ENCODE assay signal across 12 cellular contexts in genomic region chr17:694239-694638, GRCh38. TPM values are rescaled to one million over a fixed set of nuclear protein-coding genes. Genes with fewer than 3 reads are reported as not detected.
DNase-seq lines count a peak whose midpoint lies in the region; ATAC-seq and TF ChIP-seq lines count a peak whose summit lies in the region.
"Had no signal": no experiment of that assay in that cellular context is flagged by ENCODE, and none has a peak within 500 bp of the region (broad histone marks: within the 10 kb centered on the region; RNA-seq: fewer than 3 reads in every experiment).

No MANE protein-coding gene starts in this region.

- H3K36me3 Mint-ChIP-seq in natural killer cell treated with Interleukin-12 subunit alpha and Interleukin-12 subunit beta and Interleukin-15 and Interleukin-18, amount 100 ng/mL, for 72 hours, result peaks cover 34% of the 10 kb centered on the region

- no peaks in the 10 kb centered on the region for H3K9me3 ChIP-seq in left lung

- no peak for TF ChIP-seq RAD21 in Ishikawa (IDR thresholded peaks at IDR 0.05; ENCODE audit: low read depth)

- no peak for TF ChIP-seq EP300 in Ishikawa (IDR thresholded peaks at IDR 0.05; ENCODE audit: borderline replicate concordance)

- no peaks in the 10 kb centered on the region for H3K4me1 Mint-ChIP-seq in natural killer cell treated with Interleukin-12 subunit alpha and Interleukin-12 subunit beta and Interleukin-15 and Interleukin-18, amount 100 ng/mL, for 72 hours (ENCODE audit: low read depth in 2 of 2)

- peak; percentile 99 for DNase-seq in ACHN
- DNase-seq in cardiac fibroblast (ENCODE audit: low read depth in 2 of 2), result peak; percentile 83 to 97
- no peak for DNase-seq in left lung
- no peak for DNase-seq in activated CD4-positive, CD25-positive, alpha-beta regulatory T cell (lab: John Stamatoyannopoulos, UW)
- no peak for DNase-seq in NCI-H69 (lab: John Stamatoyannopoulos, UW)
- DNase-seq in cerebellar cortex (ENCODE audit: low spot score), result no peak
- DNase-seq in natural killer cell treated with Interleukin-12 subunit alpha and Interleukin-12 subunit beta and Interleukin-15 and Interleukin-18, amount 100 ng/mL, for 72 hours (ENCODE audit: low spot score), result no peak
- DNase-seq: NCI-H1417, OCI-M1 had no signal

- in situ Hi-C loops in ACHN (cut with HindIII; ENCODE audit: low pct_ligation_motif_present, low pct_unique_long_range_greater_than_20kb, low sequenced_read_pairs), result no loop called here

- intact Hi-C loops in left lung (cut with DNase I), result no loop called here

- H3K4me1 ChIP-seq in left lung, result peaks cover 0 to 14% of the 10 kb centered on the region in 2 donors

- no peaks in the 10 kb centered on the region for H3K27me3 ChIP-seq in left lung

- H3K4me3 ChIP-seq in cardiac fibroblast (replicated peaks in 1 of 2; ENCODE audit: low read depth in 2 of 2, low read length in 2 of 2) (no peak overlapping the region), left lung (no peak overlapping the region)

- H3K36me3 ChIP-seq in left lung, result peaks cover 0 to 89% of the 10 kb centered on the region in 2 donors

- no peaks in the 10 kb centered on the region for H3K9me3 Mint-ChIP-seq in natural killer cell treated with Interleukin-12 subunit alpha and Interleukin-12 subunit beta and Interleukin-15 and Interleukin-18, amount 100 ng/mL, for 72 hours
- H3K9me3 Mint-ChIP-seq: activated naive CD4-positive, alpha-beta T cell treated with anti-CD3 and anti-CD28 coated beads, Interleukin-2, amount 50 U/mL, for 72 hours had no signal

- H3K27me3 Mint-ChIP-seq in natural killer cell treated with Interleukin-12 subunit alpha and Interleukin-12 subunit beta and Interleukin-15 and Interleukin-18, amount 100 ng/mL, for 72 hours, result no peaks in the 10 kb centered on the region

- no peak overlapping the region for H3K27ac Mint-ChIP-seq in natural killer cell treated with Interleukin-12 subunit alpha and Interleukin-12 subunit beta and Interleukin-15 and Interleukin-18, amount 100 ng/mL, for 72 hours

- TF ChIP-seq CTCF in cardiac fibroblast (IDR thresholded peaks at IDR 0.05; ENCODE audit: low read depth, low read length) (no peak), left lung (IDR thresholded peaks at IDR 0.05) (no peak)

- peak; percentile 47 for ATAC-seq in left lung
- ATAC-seq in natural killer cell treated with Interleukin-12 subunit alpha and Interleukin-12 subunit beta and Interleukin-15 and Interleukin-18, amount 100 ng/mL, for 72 hours, result no peak
- ATAC-seq: activated naive CD4-positive, alpha-beta T cell treated with anti-CD3 and anti-CD28 coated beads, Interleukin-2, amount 50 U/mL, for 72 hours had no signal

- no peak overlapping the region for H3K27ac ChIP-seq in left lung
- H3K27ac ChIP-seq: C4-2B had no signal

- no peak overlapping the region for H3K4me3 Mint-ChIP-seq in natural killer cell treated with Interleukin-12 subunit alpha and Interleukin-12 subunit beta and Interleukin-15 and Interleukin-18, amount 100 ng/mL, for 72 hours

TF ChIP-seq in Ishikawa, 13 proteins besides CTCF, POLR2A, EP300 and RAD21:
- TF ChIP-seq TEAD4 (IDR thresholded peaks at IDR 0.05), result peak; percentile 69; the same call in 1 of the 2 replicates
- TF ChIP-seq CEBPB (IDR thresholded peaks at IDR 0.05), result no peak

RNA-seq across cellular contexts. Expression of gene VPS53, which starts 20.4 kb away (rescaled TPM):
- 10 to 100 TPM; 69.3 to 84.1 TPM for total RNA-seq in left lung
- 100 to 1,000 TPM in 1 of 2 donors, 10 to 100 TPM in 1; 76.7 to 102 TPM for total RNA-seq in natural killer cell treated with Interleukin-12 subunit alpha and Interleukin-12 subunit beta and Interleukin-15 and Interleukin-18, amount 100 ng/mL, for 72 hours

RNA-seq across cellular contexts. Expression of gene TLCD3A, which starts 38.2 kb away (rescaled TPM):
- total RNA-seq in left lung, result 10 to 100 TPM; 14.5 to 18.1 TPM
- 10 to 100 TPM; 15.5 to 17.8 TPM for total RNA-seq in natural killer cell treated with Interleukin-12 subunit alpha and Interleukin-12 subunit beta and Interleukin-15 and Interleukin-18, amount 100 ng/mL, for 72 hours

RNA-seq across cellular contexts. Expression of gene GEMIN4, which starts 57.8 kb away (rescaled TPM):
- total RNA-seq in left lung, result 10 to 100 TPM; 14.0 to 18.6 TPM
- total RNA-seq in natural killer cell treated with Interleukin-12 subunit alpha and Interleukin-12 subunit beta and Interleukin-15 and Interleukin-18, amount 100 ng/mL, for 72 hours, result 10 to 100 TPM; 34.2 to 58.4 TPM

Comparison
In these comparisons a context has a peak if more than half of its experiments do, and no peak if none do; other contexts are left out.
1. DNase-seq: peak in ACHN (single experiment) and cardiac fibroblast (2 of 2); none in left lung (0 of 2), activated CD4-positive, CD25-positive, alpha-beta regulatory T cell (0 of 4), NCI-H69 (single experiment), cerebellar cortex (single experiment) and natural killer cell treated with Interleukin-12 subunit alpha and Interleukin-12 subunit beta and Interleukin-15 and Interleukin-18, amount 100 ng/mL, for 72 hours (single experiment).